ENCODE assay signal across 8 cellular contexts in genomic region chr9:20356392-20357206, GRCh38.
A peak's percentile ranks its signal among the peaks of the same experiment; 100 is the strongest.
DNase-seq lines count a peak whose midpoint lies in the region; ATAC-seq, FAIRE-seq and TF ChIP-seq lines count a peak whose summit lies in the region.

No MANE protein-coding gene starts in this region.

- H3K9ac ChIP-seq in HepG2 (ENCODE audit: insufficient read depth, low read depth, low read length): no peak overlapping the region

- DNase-seq in DMS153 treated with DMSO at 0.1 percent for 48 hours (lab: John Stamatoyannopoulos, UW; ENCODE audit: unreplicated experiment): peak; percentile 77
- DNase-seq in H4 (ENCODE audit: low spot score): peak; percentile 68
- DNase-seq in NCI-H1930 (lab: John Stamatoyannopoulos, UW): peak; percentile 5 to 26
- DNase-seq in activated CD4-positive, alpha-beta T cell treated with anti-CD3 and anti-CD28 coated beads for 1 hour: peak; percentile 29
- DNase-seq in dorsolateral prefrontal cortex: peak; percentile 37 to 79 (median 68)
- DNase-seq in HepG2 (ENCODE audit: low spot score): peak; percentile 64
- peak; percentile 67 for DNase-seq in stimulated activated CD4-positive, alpha-beta T cell treated with anti-CD3 and anti-CD28 coated beads, Interleukin-4, amount 100 ng/mL, for 24 hours
- no peak for DNase-seq in OCI-M2 (lab: John Stamatoyannopoulos, UW; ENCODE audit: unreplicated experiment)

- peak; percentile 96 for ATAC-seq in HepG2

- peak; percentile 69 for TF ChIP-seq RAD21 in HepG2 (CRISPR knock-in tag; IDR thresholded peaks at IDR 0.05)

- H3K36me3 ChIP-seq in HepG2 (replicated peaks in 1 of 2; ENCODE audit: control insufficient read depth in 1 of 2, insufficient read depth in 2 of 2, low read length in 2 of 2): no peaks in the 10 kb centered on the region

- no peak for TF ChIP-seq POLR2A in HepG2 (IDR thresholded peaks at IDR 0.05; ENCODE audit: insufficient read depth in 1 of 2, low read depth in 2 of 2, low read length in 2 of 2)

- no peaks in the 10 kb centered on the region for H3K79me2 ChIP-seq in HepG2 (ENCODE audit: insufficient read depth, low read length)

- peaks cover 18% of the 10 kb centered on the region for H3K4me1 ChIP-seq in HepG2 (ENCODE audit: insufficient read depth, low read length)

- POLR2A ChIA-PET in HepG2 (lab: Yijun Ruan, JAX): interaction anchor here (2.3 kb wide), 1 partner anchor 266 kb away, joined by 13 read pairs; the partner anchor contains the start of gene MLLT3

- no peaks in the 10 kb centered on the region for H3K9me3 ChIP-seq in HepG2 (ENCODE audit: low read length)

- H3K27me3 ChIP-seq in dorsolateral prefrontal cortex (no peaks in the 10 kb centered on the region), HepG2 (ENCODE audit: control insufficient read depth in 1 of 2, insufficient read depth in 2 of 2, low read length in 2 of 2) (no peaks in the 10 kb centered on the region)

- TF ChIP-seq EP300 in HepG2 (IDR thresholded peaks at IDR 0.05; ENCODE audit: low read depth in 2 of 2, low read length in 2 of 2) (no peak), HepG2 (CRISPR knock-in tag; IDR thresholded peaks at IDR 0.05; ENCODE audit: borderline replicate concordance) (no peak)

- intact Hi-C loops in dorsolateral prefrontal cortex (cut with DNase I) (loop anchor here (5.0 to 10.0 kb wide), 6 partner anchors 266 to 879 kb away; partner anchors contain the start of genes MLLT3 (in 2 of the 2) and FOCAD (in 1 of the 2)), HepG2 (cut with micrococcal nuclease; ENCODE audit: unreplicated experiment) (loop anchor here (1.0 to 10.0 kb wide), 7 partner anchors 268 to 754 kb away; partner anchors contain the start of gene FOCAD)

- H3K4me3 ChIP-seq in dorsolateral prefrontal cortex (peak overlapping the region in 33 of 59 donors; percentile 1 to 46 (median 26)), HepG2 (replicated peaks in 1 of 3; ENCODE audit: insufficient read depth in 1 of 3, low read depth in 2 of 3, low read length in 3 of 3) (no peak overlapping the region; a peak in 2 of 6 replicates)

- in situ Hi-C loops in HepG2 (cut with HindIII; ENCODE audit: extremely low pct_ligation_motif_present, low pct_unique_long_range_greater_than_20kb): loop anchor here (5.0 to 25.0 kb wide), 3 partner anchors 266 to 756 kb away; partner anchors contain the start of gene MLLT3

- no TSS peak for BruUV-seq in HepG2 (replicated peaks; lab: Mats Ljungman, UMichigan)

- H4K20me1 ChIP-seq in HepG2 (ENCODE audit: insufficient read depth, low read length): no peaks in the 10 kb centered on the region; the same call in 1 of the 2 replicates

- WGBS in HepG2 (ENCODE audit: low lambda C conversion rate): 4% methylated on average over 10 of the region's 10 CpGs

- TF ChIP-seq CTCF in dorsolateral prefrontal cortex (IDR thresholded peaks at IDR 0.05 in 54 of 56, conservative IDR thresholded peaks at IDR 0.05 in 2 of 56; ENCODE audit: low read depth in 1 of 56, partially characterized antibody in 56 of 56) (peak; percentile 35 to 84 (median 74)), HepG2 (CRISPR knock-in tag; IDR thresholded peaks at IDR 0.05) (peak; percentile 85)

- H3K4me2 ChIP-seq in HepG2 (ENCODE audit: low read depth, low read length): peak overlapping the region; percentile 60

- H3K27ac ChIP-seq in dorsolateral prefrontal cortex (peak overlapping the region in 36 of 59 donors; percentile 0 to 67 (median 36)), HepG2 (ENCODE audit: extremely low read length, insufficient read depth, low read length) (peak overlapping the region; percentile 6)

- peak; percentile 72 for FAIRE-seq in HepG2 (lab: Jason Lieb, UNC)

- CTCF ChIA-PET in HepG2 (lab: Yijun Ruan, JAX; ENCODE audit: low intra/inter-chr PET ratio, low total read pairs): interaction anchor here (0.9 to 2.6 kb wide), 4 partner anchors 50 to 754 kb away, joined by 3 to 19 read pairs (median 9); no protein-coding TSS in a partner anchor

- no peak overlapping the region for H2AFZ ChIP-seq in HepG2 (ENCODE audit: low read length)

TF ChIP-seq in HepG2, 621 proteins besides CTCF, POLR2A, EP300 and RAD21 (continues in another document):
- peak; percentile 19; the same call in 1 of the 2 replicates for TF ChIP-seq GATAD2A (CRISPR knock-in tag; IDR thresholded peaks at IDR 0.05)
- TF ChIP-seq, protein P1, sequence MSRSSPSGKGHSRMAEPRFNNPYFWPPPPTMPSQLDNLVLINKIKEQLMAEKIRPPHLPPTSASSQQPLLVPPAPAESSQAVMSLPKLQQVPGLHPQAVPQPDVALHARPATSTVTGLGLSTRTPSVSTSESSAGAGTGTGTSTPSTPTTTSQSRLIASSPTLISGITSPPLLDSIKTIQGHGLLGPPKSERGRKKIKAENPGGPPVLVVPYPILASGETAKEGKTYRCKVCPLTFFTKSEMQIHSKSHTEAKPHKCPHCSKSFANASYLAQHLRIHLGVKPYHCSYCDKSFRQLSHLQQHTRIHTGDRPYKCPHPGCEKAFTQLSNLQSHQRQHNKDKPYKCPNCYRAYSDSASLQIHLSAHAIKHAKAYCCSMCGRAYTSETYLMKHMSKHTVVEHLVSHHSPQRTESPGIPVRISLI (CRISPR knock-in tag; IDR thresholded peaks at IDR 0.05; ENCODE audit: borderline replicate concordance): peak; percentile 87
- TF ChIP-seq ZNF740 (CRISPR knock-in tag; IDR thresholded peaks at IDR 0.05): no peak
- TF ChIP-seq HIC2 (CRISPR knock-in tag; IDR thresholded peaks at IDR 0.05; ENCODE audit: low read depth): no peak
- TF ChIP-seq PHF21A (CRISPR knock-in tag; IDR thresholded peaks at IDR 0.05): peak; percentile 46; the same call in 1 of the 2 replicates
- no peak for TF ChIP-seq SOX6 (IDR thresholded peaks at IDR 0.05)
- TF ChIP-seq SOX6 (CRISPR knock-in tag; IDR thresholded peaks at IDR 0.05): peak; percentile 54; the same call in 1 of the 2 replicates
- TF ChIP-seq ZFP36L1 (CRISPR knock-in tag; IDR thresholded peaks at IDR 0.05): no peak
- TF ChIP-seq FOXJ3 (CRISPR knock-in tag; IDR thresholded peaks at IDR 0.05; ENCODE audit: borderline replicate concordance): 0 out of 2 replicates have a peak, but pooled peaks have one; percentile 18
- TF ChIP-seq, protein P2, sequence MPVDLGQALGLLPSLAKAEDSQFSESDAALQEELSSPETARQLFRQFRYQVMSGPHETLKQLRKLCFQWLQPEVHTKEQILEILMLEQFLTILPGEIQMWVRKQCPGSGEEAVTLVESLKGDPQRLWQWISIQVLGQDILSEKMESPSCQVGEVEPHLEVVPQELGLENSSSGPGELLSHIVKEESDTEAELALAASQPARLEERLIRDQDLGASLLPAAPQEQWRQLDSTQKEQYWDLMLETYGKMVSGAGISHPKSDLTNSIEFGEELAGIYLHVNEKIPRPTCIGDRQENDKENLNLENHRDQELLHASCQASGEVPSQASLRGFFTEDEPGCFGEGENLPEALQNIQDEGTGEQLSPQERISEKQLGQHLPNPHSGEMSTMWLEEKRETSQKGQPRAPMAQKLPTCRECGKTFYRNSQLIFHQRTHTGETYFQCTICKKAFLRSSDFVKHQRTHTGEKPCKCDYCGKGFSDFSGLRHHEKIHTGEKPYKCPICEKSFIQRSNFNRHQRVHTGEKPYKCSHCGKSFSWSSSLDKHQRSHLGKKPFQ (CRISPR knock-in tag; IDR thresholded peaks at IDR 0.05; ENCODE audit: insufficient replicate concordance): no peak
- no peak for TF ChIP-seq CENPX (CRISPR knock-in tag; IDR thresholded peaks at IDR 0.05)
- TF ChIP-seq SAP130 (CRISPR knock-in tag; IDR thresholded peaks at IDR 0.05; ENCODE audit: low read depth): 0 out of 2 replicates have a peak, but pooled peaks have one; percentile 16
- TF ChIP-seq ZNF782 (CRISPR knock-in tag; IDR thresholded peaks at IDR 0.05; ENCODE audit: borderline replicate concordance): no peak
- peak; percentile 89 for TF ChIP-seq GFI1 (CRISPR knock-in tag; IDR thresholded peaks at IDR 0.05; ENCODE audit: borderline replicate concordance)
- no peak for TF ChIP-seq MBD4 (IDR thresholded peaks at IDR 0.05; ENCODE audit: borderline replicate concordance, low read length)
- TF ChIP-seq HMG20B (CRISPR knock-in tag; conservative IDR thresholded peaks at IDR 0.05): 0 out of 2 replicates have a peak, but pooled peaks have one; percentile 39
- TF ChIP-seq SMAD3 (CRISPR knock-in tag; IDR thresholded peaks at IDR 0.05): 0 out of 2 replicates have a peak, but pooled peaks have one; percentile 21
- no peak for TF ChIP-seq KMT2A (CRISPR knock-in tag; IDR thresholded peaks at IDR 0.05)
- TF ChIP-seq NBN (conservative IDR thresholded peaks at IDR 0.05): no peak
- TF ChIP-seq FOXA1 (IDR thresholded peaks at IDR 0.05): no peak
- TF ChIP-seq FOXA1 (CRISPR knock-in tag; IDR thresholded peaks at IDR 0.05): 0 out of 2 replicates have a peak, but pooled peaks have one; percentile 5
- TF ChIP-seq ISX (CRISPR knock-in tag; conservative IDR thresholded peaks at IDR 0.05): no peak
- peak; percentile 85 for TF ChIP-seq SMC3 (IDR thresholded peaks at IDR 0.05; ENCODE audit: low read length)

Comparison
In these comparisons a context has a peak if more than half of its experiments do, and no peak if none do; other contexts are left out.
1. H3K4me3 ChIP-seq: peak in dorsolateral prefrontal cortex (33 of 59); none in HepG2 (0 of 3).